Comparison of ENCODE assay signal across 16 cellular contexts in genomic region chr3:50111757-50112156, GRCh38.
"Had no signal": no experiment of that assay in that cellular context is flagged by ENCODE, and none has a peak within 500 bp of the region (broad histone marks: within the 10 kb centered on the region; RNA-seq: fewer than 3 reads in every experiment).

No MANE protein-coding gene starts in this region.

- H3K4me3 ChIP-seq: mucosa of descending colon, right lobe of liver, SJSA1 had no signal

- H3K4me3 Mint-ChIP-seq: memory B cell; nephron; stimulated activated naive CD8-positive, alpha-beta T cell treated with anti-CD3 and anti-CD28 coated beads, Interleukin-15, amount 100 ng/mL, for 72 hours; type B pancreatic cell had no signal

- H3K9me3 ChIP-seq: mucosa of descending colon, right lobe of liver, SJSA1 had no signal

- ATAC-seq: activated CD4-positive, CD25-positive, alpha-beta regulatory T cell treated with anti-CD3 and anti-CD28 coated beads, Interleukin-2, amount 50 U/mL, for 24 hours; stimulated activated naive CD8-positive, alpha-beta T cell treated with anti-CD3 and anti-CD28 coated beads, Interleukin-15, amount 100 ng/mL, for 72 hours had no signal

- H3K4me1 Mint-ChIP-seq: memory B cell; nephron; stimulated activated naive CD8-positive, alpha-beta T cell treated with anti-CD3 and anti-CD28 coated beads, Interleukin-15, amount 100 ng/mL, for 72 hours had no signal

- H3K4me1 ChIP-seq: right lobe of liver, SJSA1 had no signal

- FAIRE-seq: frontal cortex had no signal

- H3K9me3 Mint-ChIP-seq: memory B cell; nephron; stimulated activated naive CD8-positive, alpha-beta T cell treated with anti-CD3 and anti-CD28 coated beads, Interleukin-15, amount 100 ng/mL, for 72 hours; type B pancreatic cell had no signal

- H3K27me3 ChIP-seq: right lobe of liver, SJSA1 had no signal

- H3K27ac Mint-ChIP-seq: memory B cell; nephron; stimulated activated naive CD8-positive, alpha-beta T cell treated with anti-CD3 and anti-CD28 coated beads, Interleukin-15, amount 100 ng/mL, for 72 hours; type B pancreatic cell had no signal

- H3K27ac ChIP-seq: epithelial cell of prostate, right lobe of liver, SJSA1 had no signal

- H3K27me3 Mint-ChIP-seq: memory B cell; stimulated activated naive CD8-positive, alpha-beta T cell treated with anti-CD3 and anti-CD28 coated beads, Interleukin-15, amount 100 ng/mL, for 72 hours; type B pancreatic cell had no signal

- DNase-seq: activated CD4-positive, alpha-beta T cell treated with anti-CD3 and anti-CD28 coated beads, Interleukin-2, amount 50 U/mL, for 1 hour; activated effector memory CD4-positive, alpha-beta T cell treated with Interleukin-2 at 50 U/mL for 16 hours; activated naive CD4-positive, alpha-beta T cell treated with anti-CD3 and anti-CD28 coated beads, Interleukin-2, amount 50 U/mL, for 16 hours; caudate nucleus; cortex of kidney; islet precursor cell; mucosa of descending colon; stimulated activated naive CD8-positive, alpha-beta T cell treated with anti-CD3 and anti-CD28 coated beads, Interleukin-15, amount 100 ng/mL, for 72 hours had no signal
